Comparison of ENCODE assay signal across 25 cellular contexts in the genomic region with DNA sequence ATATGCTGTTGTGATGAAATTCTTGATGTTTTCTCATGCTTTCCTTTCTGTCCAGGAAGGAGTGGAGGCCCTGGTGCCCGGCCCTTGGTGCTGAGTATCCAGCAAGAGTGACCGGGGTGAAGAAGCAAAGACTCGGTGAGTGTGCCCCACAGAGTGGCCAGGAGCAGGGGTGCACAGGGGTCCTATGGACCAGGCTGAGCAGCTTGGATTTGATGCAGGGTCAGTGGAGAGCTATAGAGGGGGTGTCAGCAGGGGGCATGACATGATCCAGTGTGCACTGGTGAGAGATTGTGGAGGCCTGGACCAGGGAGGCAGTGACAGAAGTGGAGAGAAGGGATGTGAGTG. TPM values are rescaled to one million over a fixed set of nuclear protein-coding genes. Genes with fewer than 3 reads are reported as not detected.
DNase-seq lines count a peak whose midpoint lies in the region; ATAC-seq and TF ChIP-seq lines count a peak whose summit lies in the region.
"Had no signal": no experiment of that assay in that cellular context is flagged by ENCODE, and none has a peak within 500 bp of the region (broad histone marks: within the 10 kb centered on the region; RNA-seq: fewer than 3 reads in every experiment).

No MANE protein-coding gene starts in this region.

- H3K27me3 ChIP-seq in RWPE2 (ENCODE audit: insufficient read depth, poor library complexity, severe bottlenecking) (no peaks in the 10 kb centered on the region), dorsolateral prefrontal cortex (no peaks in the 10 kb centered on the region), aorta (ENCODE audit: control insufficient read depth in 1 of 2, insufficient read depth in 2 of 2, low read length in 1 of 2) (no peaks in the 10 kb centered on the region)
- H3K27me3 ChIP-seq: brain microvascular endothelial cell, upper lobe of left lung had no signal

- peaks cover 75% of the 10 kb centered on the region for H3K36me3 ChIP-seq in RWPE2 (ENCODE audit: low read depth)
- H3K36me3 ChIP-seq in aorta (ENCODE audit: control insufficient read depth in 1 of 2, insufficient read depth in 2 of 2, low read length in 1 of 2): no peaks in the 10 kb centered on the region
- H3K36me3 ChIP-seq: brain microvascular endothelial cell, heart right ventricle, upper lobe of left lung had no signal

- DNase-seq in RWPE2 (ENCODE audit: low spot score) (peak; percentile 28), dorsolateral prefrontal cortex (no peak), posterior vena cava (ENCODE audit: low spot score) (peak; percentile 46), aorta (peak; percentile 21 to 57), epidermal melanocyte (ENCODE audit: insufficient read length, low spot score) (no peak), left lobe of liver (ENCODE audit: low spot score) (no peak)
- DNase-seq: activated CD4-positive, alpha-beta T cell treated with anti-CD3 and anti-CD28 coated beads, Interleukin-2, amount 10 ng/mL, durations not matched to agents 24 days and 14 days; activated naive CD4-positive, alpha-beta T cell; activated T-cell treated with anti-CD3 and anti-CD28 coated beads, Interleukin-2, amount 50 U/mL, for 48 hours; effector memory CD8-positive, alpha-beta T cell; foreskin melanocyte; H9; heart right ventricle; Kasumi-1; kidney glomerular epithelial cell; NCI-H1436; NCI-H2081 treated with DMSO at 0.1 percent for 48 hours; NCI-H446 treated with DMSO at 0.1 percent for 48 hours; SHP77 had no signal

- H3K9me3 ChIP-seq in RWPE2 (ENCODE audit: severe bottlenecking): no peaks in the 10 kb centered on the region
- H3K9me3 ChIP-seq in aorta (ENCODE audit: control insufficient read depth, low read length): no peaks in the 10 kb centered on the region
- H3K9me3 ChIP-seq: heart right ventricle, upper lobe of left lung had no signal

- H3K4me1 ChIP-seq in RWPE2 (ENCODE audit: insufficient read depth, poor library complexity, severe bottlenecking) (peaks cover 25% of the 10 kb centered on the region), aorta (ENCODE audit: control insufficient read depth in 1 of 2, insufficient read depth in 2 of 2, low read length in 2 of 2) (no peaks in the 10 kb centered on the region)

- 97 to 98% methylated on average over 3 of the region's 3 CpGs for WGBS in aorta, 2 donors

- H3K4me3 ChIP-seq in RWPE2 (ENCODE audit: severe bottlenecking) (no peak overlapping the region), dorsolateral prefrontal cortex (no peak overlapping the region), aorta (ENCODE audit: low read length in 2 of 2) (no peak overlapping the region)
- H3K4me3 ChIP-seq: heart right ventricle, lung, skin epidermis, upper lobe of left lung had no signal

- H3K27ac ChIP-seq in RWPE2 (ENCODE audit: poor library complexity, severe bottlenecking): peak overlapping the region; percentile 82
- peak overlapping the region in 40 of 59 donors; percentile 7 to 98 (median 78) for H3K27ac ChIP-seq in dorsolateral prefrontal cortex
- H3K27ac ChIP-seq in aorta (ENCODE audit: low read depth in 1 of 2, low read length in 2 of 2): no peak overlapping the region
- H3K27ac ChIP-seq: brain microvascular endothelial cell, heart right ventricle had no signal

- ATAC-seq in RWPE2 (ENCODE audit: low read depth): no peak
- no peak for ATAC-seq in aorta (ENCODE audit: low FRiP score)
- no peak for ATAC-seq in left lobe of liver
- ATAC-seq in GM21786 (IDR thresholded peaks at IDR 0.05; ENCODE audit: unreplicated experiment): no peak
- ATAC-seq: effector memory CD8-positive, alpha-beta T cell; heart right ventricle had no signal

- TF ChIP-seq CTCF in RWPE2 (IDR thresholded peaks at IDR 0.05; ENCODE audit: poor library complexity, severe bottlenecking) (no peak), dorsolateral prefrontal cortex (IDR thresholded peaks at IDR 0.05 in 54 of 56, conservative IDR thresholded peaks at IDR 0.05 in 2 of 56; ENCODE audit: low read depth in 1 of 56, partially characterized antibody in 56 of 56) (no peak)

- intact Hi-C loops in dorsolateral prefrontal cortex (cut with DNase I): loop anchor here in 1 of 2 donors (10.0 kb wide), 1 partner anchor 507 kb away; no protein-coding TSS in a partner anchor
- intact Hi-C loops in posterior vena cava (cut with DNase I): loop anchor here in 1 of 2 donors (10.0 kb wide), 1 partner anchor 237 kb away; no protein-coding TSS in a partner anchor
- intact Hi-C loops in aorta (cut with DNase I): loop anchor here (10.0 kb wide), 2 partner anchors 397 to 407 kb away; a partner anchor contains a TSS

RNA-seq across cellular contexts. Expression of a gene that starts 7.4 kb away (rescaled TPM):
- total RNA-seq in dorsolateral prefrontal cortex (100 to 1,000 TPM; 123 to 271 (median 184) TPM), posterior vena cava (10 to 100 TPM; 59.0 to 68.3 TPM), aorta (10 to 100 TPM; 59.6 to 86.2 TPM), left lobe of liver (290 TPM)
- polyA plus RNA-seq in aorta: 10 to 100 TPM; 11.6 to 21.7 TPM
- polyA plus RNA-seq: CD14-positive monocyte had no signal

Comparison
In these comparisons a context has a peak if more than half of its experiments do, and no peak if none do; other contexts are left out.
1. DNase-seq: peak in RWPE2 (single experiment), posterior vena cava (single experiment) and aorta (2 of 2); none in dorsolateral prefrontal cortex (0 of 10), epidermal melanocyte (single experiment) and left lobe of liver (single experiment).
2. H3K27ac ChIP-seq: peak in RWPE2 (single experiment) and dorsolateral prefrontal cortex (40 of 59); none in aorta (0 of 2).